In genomic region chr5:173568128-173568527, GRCh38 we compare ENCODE assay signal across 14 cellular contexts. TPM values are rescaled to one million over a fixed set of nuclear protein-coding genes. Genes with fewer than 3 reads are reported as not detected.
DNase-seq lines count a peak whose midpoint lies in the region; ATAC-seq, FAIRE-seq and TF ChIP-seq lines count a peak whose summit lies in the region.
"Had no signal": no experiment of that assay in that cellular context is flagged by ENCODE, and none has a peak within 500 bp of the region (broad histone marks: within the 10 kb centered on the region; RNA-seq: fewer than 3 reads in every experiment).

No MANE protein-coding gene starts in this region.

- POLR2A ChIA-PET in A549 (lab: Yijun Ruan, JAX) (no interaction called here), IMR-90 (lab: Charles Lee; ENCODE audit: unreplicated experiment) (no interaction called here)

- TF ChIP-seq CTCF in A549 (IDR thresholded peaks at IDR 0.05): no peak
- no peak for TF ChIP-seq CTCF in IMR-90 (conservative IDR thresholded peaks at IDR 0.05; ENCODE audit: low read depth, low read length)
- TF ChIP-seq CTCF in breast epithelium (IDR thresholded peaks at IDR 0.05): no peak
- no peak for TF ChIP-seq CTCF in osteocyte (IDR thresholded peaks at IDR 0.05)
- no peak for TF ChIP-seq CTCF in esophagus squamous epithelium (IDR thresholded peaks at IDR 0.05)

- H4K5ac ChIP-seq in IMR-90 (ENCODE audit: low read depth, low read length): peak overlapping the region; percentile 21; the same call in 1 of the 2 replicates

- peaks cover 2% of the 10 kb centered on the region for H3K36me3 Mint-ChIP-seq in osteocyte (ENCODE audit: unreplicated experiment)
- H3K36me3 Mint-ChIP-seq: CD14-positive monocyte; CD4-positive, alpha-beta memory T cell had no signal

- H3K27ac Mint-ChIP-seq in osteocyte (ENCODE audit: unreplicated experiment): peak overlapping the region; percentile 87
- H3K27ac Mint-ChIP-seq: CD14-positive monocyte; CD4-positive, alpha-beta memory T cell; GM23338 had no signal

- H3K27ac ChIP-seq in A549: no peak overlapping the region
- no peak overlapping the region for H3K27ac ChIP-seq in IMR-90 (ENCODE audit: insufficient read depth, low read length)
- H3K27ac ChIP-seq in breast epithelium: peak overlapping the region; percentile 23 to 76
- no peak overlapping the region for H3K27ac ChIP-seq in esophagus squamous epithelium

- H4K20me1 ChIP-seq in IMR-90 (ENCODE audit: insufficient read depth, low read length): no peaks in the 10 kb centered on the region

- H3K79me1 ChIP-seq in IMR-90 (ENCODE audit: low read depth in 1 of 2, low read length in 2 of 2): no peaks in the 10 kb centered on the region

- no peak overlapping the region for H2AFZ ChIP-seq in IMR-90 (replicated peaks; ENCODE audit: low read length, poor library complexity)
- H2AFZ ChIP-seq: GM23338 had no signal

- H3K18ac ChIP-seq in IMR-90 (ENCODE audit: low read depth, low read length): peak overlapping the region; percentile 39; the same call in 1 of the 2 replicates

- H3K4me3 ChIP-seq in A549: no peak overlapping the region
- no peak overlapping the region for H3K4me3 ChIP-seq in IMR-90 (ENCODE audit: insufficient read depth, low read depth, low read length)
- no peak overlapping the region for H3K4me3 ChIP-seq in breast epithelium
- no peak overlapping the region for H3K4me3 ChIP-seq in esophagus squamous epithelium
- H3K4me3 ChIP-seq: GM23338 had no signal

- no peak overlapping the region for H3K56ac ChIP-seq in IMR-90 (ENCODE audit: extremely low read depth, insufficient read depth, low read length)

- H3K4me1 ChIP-seq in A549 (peaks cover 5% of the 10 kb centered on the region; the same call in 2 of the 3 replicates), IMR-90 (ENCODE audit: control insufficient read depth, insufficient read depth, low read length) (peaks cover 3% of the 10 kb centered on the region), breast epithelium (peaks cover 0 to 5% of the 10 kb centered on the region in 2 donors), esophagus squamous epithelium (peaks cover 0 to 41% (median 4%) of the 10 kb centered on the region in 3 donors)

- H3K9ac ChIP-seq in IMR-90 (ENCODE audit: low read depth, low read length): no peak overlapping the region

- WGBS in A549 (ENCODE audit: missing lambda C conversion rate): 89% methylated on average over 1 of the region's 1 CpG
- WGBS in IMR-90 (ENCODE audit: extremely low coverage in 2 of 2, insufficient read length in 1 of 2), 2 experiments: no CpG with 5 or more reads among the region's 1 CpG
- WGBS in esophagus squamous epithelium, 2 donors: 89 to 92% methylated on average over 1 of the region's 1 CpG

- no peak overlapping the region for H2BK120ac ChIP-seq in IMR-90 (ENCODE audit: low read depth, low read length)

- peaks cover 10% of the 10 kb centered on the region; the same call in 2 of the 3 replicates for H3K9me3 ChIP-seq in A549
- H3K9me3 ChIP-seq in IMR-90 (ENCODE audit: control insufficient read depth, insufficient read depth, low read length): peaks cover 2% of the 10 kb centered on the region
- peaks cover 5 to 6% of the 10 kb centered on the region in 2 donors for H3K9me3 ChIP-seq in breast epithelium
- peaks cover 3 to 8% (median 6%) of the 10 kb centered on the region in 3 donors for H3K9me3 ChIP-seq in esophagus squamous epithelium

- H3K4me2 ChIP-seq in A549 (no peak overlapping the region), IMR-90 (ENCODE audit: low read depth, low read length) (no peak overlapping the region)
- H3K4me2 ChIP-seq: GM23338 had no signal

- dilution Hi-C loops in IMR-90 (cut with HindIII; ENCODE audit: low sequenced_read_pairs, unreplicated experiment): no loop called here

- no peaks in the 10 kb centered on the region for H3K27me3 Mint-ChIP-seq in osteocyte (ENCODE audit: unreplicated experiment)

- no peak for TF ChIP-seq EP300 in A549 (IDR thresholded peaks at IDR 0.05)

- DNase-seq in A549 (ENCODE audit: low read depth in 1 of 2, low spot score in 1 of 2) (no peak), IMR-90 (no peak), breast epithelium (ENCODE audit: low spot score in 2 of 2) (no peak), osteocyte (ENCODE audit: extremely low spot score, unreplicated experiment) (no peak), esophagus squamous epithelium (lab: John Stamatoyannopoulos, UW) (no peak)
- no peak for DNase-seq in activated effector memory CD4-positive, alpha-beta T cell treated with anti-CD3 and anti-CD28 coated beads, Interleukin-2, amount 50 U/mL, for 16 hours
- DNase-seq: AML-193; CD4-positive, alpha-beta memory T cell; DMS153; DMS79; GDM1 had no signal

- no peak overlapping the region for H4K91ac ChIP-seq in IMR-90 (ENCODE audit: insufficient read depth, low read depth, low read length)

- peak overlapping the region; percentile 55; the same call in 1 of the 3 replicates for H2BK15ac ChIP-seq in IMR-90 (ENCODE audit: low read depth, low read length)

- H2BK5ac ChIP-seq in IMR-90 (ENCODE audit: low read depth, low read length, poor library complexity, severe bottlenecking): no peak overlapping the region

- BruUV-seq in IMR-90 (replicated peaks; lab: Mats Ljungman, UMichigan): no TSS peak

- TF ChIP-seq RAD21 in A549 (conservative IDR thresholded peaks at IDR 0.05 in 1 of 2, IDR thresholded peaks at IDR 0.05 in 1 of 2) (no peak), IMR-90 (IDR thresholded peaks at IDR 0.05; ENCODE audit: low read length) (no peak)

- FAIRE-seq in A549 (lab: Jason Lieb, UNC): no peak
- FAIRE-seq: H54 had no signal

- H3K4ac ChIP-seq in IMR-90 (ENCODE audit: low read depth, low read length): no peak overlapping the region

- CTCF ChIA-PET in A549 (lab: Yijun Ruan, JAX): interaction anchor here (1.2 to 10.7 kb wide), 2 partner anchors 41 to 274 kb away, joined by 3 to 140 read pairs; no protein-coding TSS in a partner anchor
- CTCF ChIA-PET in IMR-90 (lab: Yijun Ruan, JAX): no interaction called here

- in situ Hi-C loops in IMR-90 (cut with MboI; ENCODE audit: low sequenced_read_pairs): loop anchor here (10.0 kb wide), 1 partner anchor 603 kb away; no protein-coding TSS in a partner anchor

- no peak overlapping the region for H4K8ac ChIP-seq in IMR-90 (ENCODE audit: low read depth in 2 of 2, low read length in 2 of 2)

- H2AK5ac ChIP-seq in IMR-90 (ENCODE audit: low read depth, low read length): no peak overlapping the region

- H3K14ac ChIP-seq in IMR-90 (replicated peaks; ENCODE audit: low read depth, low read length): no peak overlapping the region

- peaks cover 58% of the 10 kb centered on the region for H3K4me1 Mint-ChIP-seq in osteocyte (ENCODE audit: unreplicated experiment)

- H3K9me1 ChIP-seq in IMR-90 (ENCODE audit: insufficient read depth, low read length): 0 out of 2 replicates have a peak, but pooled peaks cover 4% of the 10 kb centered on the region

- H2AK9ac ChIP-seq in IMR-90 (replicated peaks; ENCODE audit: low read depth, low read length, poor library complexity): no peak overlapping the region

- no peak overlapping the region for H3K4me3 Mint-ChIP-seq in osteocyte (ENCODE audit: unreplicated experiment)
- H3K4me3 Mint-ChIP-seq: CD14-positive monocyte; CD4-positive, alpha-beta memory T cell; GM23338 had no signal

- H3K36me3 ChIP-seq in IMR-90 (ENCODE audit: control insufficient read depth, insufficient read depth, low read length): no peaks in the 10 kb centered on the region
- no peaks in the 10 kb centered on the region for H3K36me3 ChIP-seq in breast epithelium
- no peaks in the 10 kb centered on the region for H3K36me3 ChIP-seq in esophagus squamous epithelium

- H3K23ac ChIP-seq in IMR-90 (ENCODE audit: low read depth, low read length): no peak overlapping the region

- ATAC-seq in A549: no peak
- no peak for ATAC-seq in IMR-90 (ENCODE audit: low read depth)
- ATAC-seq: GM23338 had no signal

- peaks cover 6% of the 10 kb centered on the region for H3K9me3 Mint-ChIP-seq in osteocyte (ENCODE audit: unreplicated experiment)

- TF ChIP-seq POLR2A in A549 (IDR thresholded peaks at IDR 0.05; ENCODE audit: low read length) (no peak), IMR-90 (IDR thresholded peaks at IDR 0.05; ENCODE audit: low read depth, low read length) (no peak), breast epithelium (IDR thresholded peaks at IDR 0.05) (no peak), esophagus squamous epithelium (IDR thresholded peaks at IDR 0.05) (no peak)

- intact Hi-C loops in IMR-90 (cut with micrococcal nuclease): no loop called here
- intact Hi-C loops in breast epithelium (cut with DNase I; ENCODE audit: low total_unique reads): no loop called here
- intact Hi-C loops in esophagus squamous epithelium (cut with DNase I): no loop called here

- 0 out of 2 replicates have a peak overlapping the region, but pooled peaks have one; percentile 24 for H2BK20ac ChIP-seq in IMR-90 (ENCODE audit: low read depth, low read length)

- H3K27me3 ChIP-seq in IMR-90 (ENCODE audit: control insufficient read depth, insufficient read depth, low read length): no peaks in the 10 kb centered on the region
- H3K27me3 ChIP-seq in breast epithelium: no peaks in the 10 kb centered on the region
- peaks cover 0 to 8% (median 0%) of the 10 kb centered on the region in 4 donors for H3K27me3 ChIP-seq in esophagus squamous epithelium

TF ChIP-seq in A549, 52 proteins besides CTCF, POLR2A, EP300 and RAD21:
- TF ChIP-seq EHF (CRISPR knock-in tag; IDR thresholded peaks at IDR 0.05): no peak
- peak; percentile 90 for TF ChIP-seq ZFP36 (IDR thresholded peaks at IDR 0.05; ENCODE audit: borderline replicate concordance, partially characterized antibody)
TF ChIP-seq in A549: peak in this region for 1.

TF ChIP-seq in IMR-90, 13 proteins besides CTCF, POLR2A, EP300 and RAD21 (continues in another document):
- TF ChIP-seq CEBPB (IDR thresholded peaks at IDR 0.05; ENCODE audit: low read depth, low read length): 0 out of 2 replicates have a peak, but pooled peaks have one; percentile 2

RNA-seq across cellular contexts. Expression of gene BOD1, which starts 48.3 kb away (rescaled TPM):
- polyA plus RNA-seq in A549 (2011; rRNA removed) (95.1 and 102 TPM in 2 replicates), A549 (2017; fragmentation: RNase III; extraction: RNeasy Plus Mini Kit Qiagen cat#74134 plus additional on column Dnase treatment) (59.1 to 63.8 TPM (median 59.6 TPM) in 3 replicates), IMR-90 (2012; rRNA removed) (48.5 and 57.9 TPM in 2 replicates)
- 50.2 and 50.9 TPM in 2 replicates for polyA plus RNA-seq in A549 (2012; cell fraction: cytosol; rRNA removed)
- 34.5 and 40.0 TPM in 2 replicates for polyA plus RNA-seq in A549 (2012; cell fraction: nucleus; rRNA removed)
- 43.2 and 55.0 TPM in 2 replicates for polyA minus RNA-seq in A549 (2011; rRNA and poly(A)+ RNA removed)
- total RNA-seq in IMR-90 (2012; rRNA removed) (71.7 and 74.7 TPM in 2 replicates), breast epithelium (10 to 100 TPM; 61.5 to 68.0 (median 64.6) TPM), osteocyte (64.6 and 70.7 TPM in 2 replicates), esophagus squamous epithelium (10 to 100 TPM; 13.8 to 43.1 (median 20.2) TPM)
- polyA plus RNA-seq in IMR-90 (2012; cell fraction: cytosol; rRNA removed): 24.1 and 26.3 TPM in 2 replicates
- 36.9 and 116 TPM in 2 replicates for polyA plus RNA-seq in IMR-90 (2012; cell fraction: nucleus; rRNA removed; ENCODE audit: low replicate concordance)

Comparison
In these comparisons a context has a peak if more than half of its experiments do, and no peak if none do; other contexts are left out.
1. H3K27ac ChIP-seq: peak in breast epithelium (2 of 2); none in A549 (0 of 2), IMR-90 (single experiment) and esophagus squamous epithelium (0 of 4).